1 cellular context compared by ENCODE assay signal in the genomic region with DNA sequence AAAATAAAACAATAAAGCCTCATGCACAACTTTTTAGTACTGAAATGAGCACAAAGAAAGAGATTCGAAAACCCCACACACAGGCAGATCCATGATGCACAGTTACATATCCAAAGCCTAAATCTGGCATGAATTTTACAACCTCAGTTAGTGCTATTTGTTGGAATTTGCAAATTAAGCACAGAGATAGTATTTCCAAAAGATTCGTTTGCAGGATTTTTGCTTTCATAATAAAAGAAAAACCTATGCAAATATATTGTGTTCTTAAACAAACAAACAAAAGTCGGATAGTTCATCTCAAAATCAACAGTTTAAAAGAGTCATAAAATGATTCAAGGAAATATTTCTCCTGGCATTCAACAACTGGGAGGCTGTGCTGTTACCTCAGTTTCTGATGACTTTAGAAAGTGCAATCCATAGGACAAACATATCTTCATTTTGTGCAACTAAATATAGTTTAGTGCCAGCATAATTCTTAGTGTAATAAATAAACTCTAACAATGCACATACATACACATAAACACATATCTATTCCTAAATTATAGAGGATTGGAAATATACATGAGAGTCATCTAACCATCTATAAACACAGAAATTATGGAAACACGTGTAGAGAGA.
TF ChIP-seq lines count a peak whose summit lies in the region.

No MANE protein-coding gene starts in this region.

TF ChIP-seq in HepG2, 621 proteins besides CTCF, POLR2A, EP300 and RAD21 (continued from another document):
- TF ChIP-seq KDM1A (CRISPR knock-in tag; IDR thresholded peaks at IDR 0.05): no peak
- no peak for TF ChIP-seq ZNF678 (CRISPR knock-in tag; IDR thresholded peaks at IDR 0.05)
- TF ChIP-seq ZNF780A (CRISPR knock-in tag; IDR thresholded peaks at IDR 0.05): no peak
- TF ChIP-seq TCF7L2 (IDR thresholded peaks at IDR 0.05; ENCODE audit: low read depth, low read length): no peak
- TF ChIP-seq FOXJ3 (CRISPR knock-in tag; IDR thresholded peaks at IDR 0.05; ENCODE audit: borderline replicate concordance): no peak
- TF ChIP-seq HNF4A (CRISPR knock-in tag; IDR thresholded peaks at IDR 0.05): no peak
- TF ChIP-seq NFE2L2 (IDR thresholded peaks at IDR 0.05; ENCODE audit: low read length): no peak
- 0 out of 2 replicates have a peak, but pooled peaks have one; percentile 9 for TF ChIP-seq FOXA1 (IDR thresholded peaks at IDR 0.05)
- TF ChIP-seq FOXA1 (CRISPR knock-in tag; IDR thresholded peaks at IDR 0.05): no peak
- TF ChIP-seq, protein P1, sequence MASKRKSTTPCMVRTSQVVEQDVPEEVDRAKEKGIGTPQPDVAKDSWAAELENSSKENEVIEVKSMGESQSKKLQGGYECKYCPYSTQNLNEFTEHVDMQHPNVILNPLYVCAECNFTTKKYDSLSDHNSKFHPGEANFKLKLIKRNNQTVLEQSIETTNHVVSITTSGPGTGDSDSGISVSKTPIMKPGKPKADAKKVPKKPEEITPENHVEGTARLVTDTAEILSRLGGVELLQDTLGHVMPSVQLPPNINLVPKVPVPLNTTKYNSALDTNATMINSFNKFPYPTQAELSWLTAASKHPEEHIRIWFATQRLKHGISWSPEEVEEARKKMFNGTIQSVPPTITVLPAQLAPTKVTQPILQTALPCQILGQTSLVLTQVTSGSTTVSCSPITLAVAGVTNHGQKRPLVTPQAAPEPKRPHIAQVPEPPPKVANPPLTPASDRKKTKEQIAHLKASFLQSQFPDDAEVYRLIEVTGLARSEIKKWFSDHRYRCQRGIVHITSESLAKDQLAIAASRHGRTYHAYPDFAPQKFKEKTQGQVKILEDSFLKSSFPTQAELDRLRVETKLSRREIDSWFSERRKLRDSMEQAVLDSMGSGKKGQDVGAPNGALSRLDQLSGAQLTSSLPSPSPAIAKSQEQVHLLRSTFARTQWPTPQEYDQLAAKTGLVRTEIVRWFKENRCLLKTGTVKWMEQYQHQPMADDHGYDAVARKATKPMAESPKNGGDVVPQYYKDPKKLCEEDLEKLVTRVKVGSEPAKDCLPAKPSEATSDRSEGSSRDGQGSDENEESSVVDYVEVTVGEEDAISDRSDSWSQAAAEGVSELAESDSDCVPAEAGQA (IDR thresholded peaks at IDR 0.05; ENCODE audit: low read depth): no peak
- TF ChIP-seq, protein P1 (CRISPR knock-in tag; IDR thresholded peaks at IDR 0.05; ENCODE audit: borderline replicate concordance): no peak
- TF ChIP-seq SMC3 (IDR thresholded peaks at IDR 0.05; ENCODE audit: low read length): no peak
- no peak for TF ChIP-seq ZNF12 (CRISPR knock-in tag; IDR thresholded peaks at IDR 0.05)
- no peak for TF ChIP-seq ZNF577 (CRISPR knock-in tag; IDR thresholded peaks at IDR 0.05; ENCODE audit: borderline replicate concordance, low read depth)
- TF ChIP-seq HHEX (CRISPR knock-in tag; IDR thresholded peaks at IDR 0.05): no peak
- TF ChIP-seq ARID2 (CRISPR knock-in tag; IDR thresholded peaks at IDR 0.05; ENCODE audit: borderline replicate concordance): no peak
- TF ChIP-seq, protein P2, sequence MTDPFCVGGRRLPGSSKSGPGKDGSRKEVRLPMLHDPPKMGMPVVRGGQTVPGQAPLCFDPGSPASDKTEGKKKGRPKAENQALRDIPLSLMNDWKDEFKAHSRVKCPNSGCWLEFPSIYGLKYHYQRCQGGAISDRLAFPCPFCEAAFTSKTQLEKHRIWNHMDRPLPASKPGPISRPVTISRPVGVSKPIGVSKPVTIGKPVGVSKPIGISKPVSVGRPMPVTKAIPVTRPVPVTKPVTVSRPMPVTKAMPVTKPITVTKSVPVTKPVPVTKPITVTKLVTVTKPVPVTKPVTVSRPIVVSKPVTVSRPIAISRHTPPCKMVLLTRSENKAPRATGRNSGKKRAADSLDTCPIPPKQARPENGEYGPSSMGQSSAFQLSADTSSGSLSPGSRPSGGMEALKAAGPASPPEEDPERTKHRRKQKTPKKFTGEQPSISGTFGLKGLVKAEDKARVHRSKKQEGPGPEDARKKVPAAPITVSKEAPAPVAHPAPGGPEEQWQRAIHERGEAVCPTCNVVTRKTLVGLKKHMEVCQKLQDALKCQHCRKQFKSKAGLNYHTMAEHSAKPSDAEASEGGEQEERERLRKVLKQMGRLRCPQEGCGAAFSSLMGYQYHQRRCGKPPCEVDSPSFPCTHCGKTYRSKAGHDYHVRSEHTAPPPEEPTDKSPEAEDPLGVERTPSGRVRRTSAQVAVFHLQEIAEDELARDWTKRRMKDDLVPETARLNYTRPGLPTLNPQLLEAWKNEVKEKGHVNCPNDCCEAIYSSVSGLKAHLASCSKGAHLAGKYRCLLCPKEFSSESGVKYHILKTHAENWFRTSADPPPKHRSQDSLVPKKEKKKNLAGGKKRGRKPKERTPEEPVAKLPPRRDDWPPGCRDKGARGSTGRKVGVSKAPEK (CRISPR knock-in tag; IDR thresholded peaks at IDR 0.05; ENCODE audit: borderline replicate concordance): no peak
- TF ChIP-seq, protein P3, sequence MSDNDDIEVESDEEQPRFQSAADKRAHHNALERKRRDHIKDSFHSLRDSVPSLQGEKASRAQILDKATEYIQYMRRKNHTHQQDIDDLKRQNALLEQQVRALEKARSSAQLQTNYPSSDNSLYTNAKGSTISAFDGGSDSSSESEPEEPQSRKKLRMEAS (IDR thresholded peaks at IDR 0.05): no peak
- TF ChIP-seq ZNF180 (CRISPR knock-in tag; IDR thresholded peaks at IDR 0.05; ENCODE audit: borderline replicate concordance, low read depth): no peak
